1 cellular context compared by ENCODE assay signal in the genomic region with DNA sequence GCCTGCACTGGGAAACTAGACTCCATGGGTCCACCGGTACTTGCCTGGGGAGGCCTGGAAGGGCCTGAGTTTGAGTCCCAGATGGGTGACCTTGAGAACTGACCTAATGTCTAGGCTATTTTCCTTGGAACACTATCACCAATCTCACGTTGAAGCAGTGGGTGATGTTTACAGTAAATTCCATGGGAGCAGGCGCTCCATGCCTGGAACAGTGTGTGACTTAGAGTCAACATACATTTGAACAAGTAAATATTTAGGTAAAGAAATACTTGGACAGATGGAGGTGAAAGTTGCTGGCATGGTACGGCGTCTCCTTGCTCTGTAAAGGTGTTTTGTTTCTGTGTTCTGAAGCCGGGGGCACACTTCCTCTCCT.
TF ChIP-seq lines count a peak whose summit lies in the region.

No MANE protein-coding gene starts in this region.

TF ChIP-seq in HepG2, 621 proteins besides CTCF, POLR2A, EP300 and RAD21 (continued from another document):
- TF ChIP-seq, protein P1, sequence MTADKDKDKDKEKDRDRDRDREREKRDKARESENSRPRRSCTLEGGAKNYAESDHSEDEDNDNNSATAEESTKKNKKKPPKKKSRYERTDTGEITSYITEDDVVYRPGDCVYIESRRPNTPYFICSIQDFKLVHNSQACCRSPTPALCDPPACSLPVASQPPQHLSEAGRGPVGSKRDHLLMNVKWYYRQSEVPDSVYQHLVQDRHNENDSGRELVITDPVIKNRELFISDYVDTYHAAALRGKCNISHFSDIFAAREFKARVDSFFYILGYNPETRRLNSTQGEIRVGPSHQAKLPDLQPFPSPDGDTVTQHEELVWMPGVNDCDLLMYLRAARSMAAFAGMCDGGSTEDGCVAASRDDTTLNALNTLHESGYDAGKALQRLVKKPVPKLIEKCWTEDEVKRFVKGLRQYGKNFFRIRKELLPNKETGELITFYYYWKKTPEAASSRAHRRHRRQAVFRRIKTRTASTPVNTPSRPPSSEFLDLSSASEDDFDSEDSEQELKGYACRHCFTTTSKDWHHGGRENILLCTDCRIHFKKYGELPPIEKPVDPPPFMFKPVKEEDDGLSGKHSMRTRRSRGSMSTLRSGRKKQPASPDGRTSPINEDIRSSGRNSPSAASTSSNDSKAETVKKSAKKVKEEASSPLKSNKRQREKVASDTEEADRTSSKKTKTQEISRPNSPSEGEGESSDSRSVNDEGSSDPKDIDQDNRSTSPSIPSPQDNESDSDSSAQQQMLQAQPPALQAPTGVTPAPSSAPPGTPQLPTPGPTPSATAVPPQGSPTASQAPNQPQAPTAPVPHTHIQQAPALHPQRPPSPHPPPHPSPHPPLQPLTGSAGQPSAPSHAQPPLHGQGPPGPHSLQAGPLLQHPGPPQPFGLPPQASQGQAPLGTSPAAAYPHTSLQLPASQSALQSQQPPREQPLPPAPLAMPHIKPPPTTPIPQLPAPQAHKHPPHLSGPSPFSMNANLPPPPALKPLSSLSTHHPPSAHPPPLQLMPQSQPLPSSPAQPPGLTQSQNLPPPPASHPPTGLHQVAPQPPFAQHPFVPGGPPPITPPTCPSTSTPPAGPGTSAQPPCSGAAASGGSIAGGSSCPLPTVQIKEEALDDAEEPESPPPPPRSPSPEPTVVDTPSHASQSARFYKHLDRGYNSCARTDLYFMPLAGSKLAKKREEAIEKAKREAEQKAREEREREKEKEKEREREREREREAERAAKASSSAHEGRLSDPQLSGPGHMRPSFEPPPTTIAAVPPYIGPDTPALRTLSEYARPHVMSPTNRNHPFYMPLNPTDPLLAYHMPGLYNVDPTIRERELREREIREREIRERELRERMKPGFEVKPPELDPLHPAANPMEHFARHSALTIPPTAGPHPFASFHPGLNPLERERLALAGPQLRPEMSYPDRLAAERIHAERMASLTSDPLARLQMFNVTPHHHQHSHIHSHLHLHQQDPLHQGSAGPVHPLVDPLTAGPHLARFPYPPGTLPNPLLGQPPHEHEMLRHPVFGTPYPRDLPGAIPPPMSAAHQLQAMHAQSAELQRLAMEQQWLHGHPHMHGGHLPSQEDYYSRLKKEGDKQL (CRISPR knock-in tag; IDR thresholded peaks at IDR 0.05; ENCODE audit: low read depth): no peak
- no peak for TF ChIP-seq ETV6 (CRISPR knock-in tag; conservative IDR thresholded peaks at IDR 0.05)
- no peak for TF ChIP-seq FOXP1 (IDR thresholded peaks at IDR 0.05)
- peak; percentile 76 for TF ChIP-seq FOXP1 (CRISPR knock-in tag; IDR thresholded peaks at IDR 0.05)
- TF ChIP-seq, protein P2, sequence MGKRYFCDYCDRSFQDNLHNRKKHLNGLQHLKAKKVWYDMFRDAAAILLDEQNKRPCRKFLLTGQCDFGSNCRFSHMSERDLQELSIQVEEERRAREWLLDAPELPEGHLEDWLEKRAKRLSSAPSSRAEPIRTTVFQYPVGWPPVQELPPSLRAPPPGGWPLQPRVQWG (CRISPR knock-in tag; IDR thresholded peaks at IDR 0.05; ENCODE audit: borderline replicate concordance, low read depth): no peak
- peak; percentile 88 for TF ChIP-seq RXRB (CRISPR knock-in tag; IDR thresholded peaks at IDR 0.05; ENCODE audit: borderline replicate concordance)
- TF ChIP-seq IKZF1 (IDR thresholded peaks at IDR 0.05): no peak
- 0 out of 2 replicates have a peak, but pooled peaks have one; percentile 16 for TF ChIP-seq FOSL2 (CRISPR knock-in tag; IDR thresholded peaks at IDR 0.05)
TF ChIP-seq in HepG2: peak in this region for 50.
